ENCODE assay signal across 1 cellular context in the genomic region with DNA sequence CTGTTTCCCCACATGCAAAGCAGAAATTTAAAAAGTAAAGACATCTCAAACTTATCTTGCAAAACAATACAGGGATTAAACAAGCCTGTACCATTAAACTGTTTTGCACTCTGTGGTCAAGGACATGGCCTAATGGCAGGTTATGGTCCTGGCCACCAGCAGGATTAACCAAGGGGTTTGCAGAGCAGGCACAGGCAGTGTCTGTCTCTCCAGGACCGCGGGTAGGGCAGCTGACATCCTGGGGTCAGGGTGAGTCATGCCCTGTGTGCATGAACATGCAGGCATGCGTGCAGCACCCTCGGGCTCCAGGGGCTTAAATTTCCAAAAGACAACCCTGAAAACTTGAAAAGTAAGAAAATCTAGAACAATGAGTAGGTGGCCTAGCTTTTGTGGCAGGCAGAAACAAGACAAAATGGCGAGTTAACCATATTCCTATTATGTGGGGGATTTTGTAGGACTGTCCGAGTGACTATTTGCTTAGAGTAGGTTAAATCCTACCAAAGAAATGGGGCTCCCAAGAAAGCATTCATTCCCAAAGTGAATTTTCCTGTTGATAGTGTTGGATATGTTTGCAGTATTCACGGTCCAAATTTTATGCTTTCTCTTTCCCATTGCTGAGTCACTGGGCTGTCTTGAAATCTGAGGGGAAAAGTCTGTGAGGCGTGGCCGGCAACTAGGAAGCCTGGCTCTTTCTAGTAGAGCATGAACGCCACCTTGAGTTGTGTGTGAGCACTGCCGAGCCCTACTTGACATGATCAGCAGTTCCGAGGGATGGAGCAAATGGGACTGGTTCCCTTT.
A peak's percentile ranks its signal among the peaks of the same experiment; 100 is the strongest.
TF ChIP-seq lines count a peak whose summit lies in the region.

No MANE protein-coding gene starts in this region.

TF ChIP-seq in HepG2, 621 proteins besides CTCF, POLR2A, EP300 and RAD21 (continued from another document and continues in another):
- TF ChIP-seq, protein P1, sequence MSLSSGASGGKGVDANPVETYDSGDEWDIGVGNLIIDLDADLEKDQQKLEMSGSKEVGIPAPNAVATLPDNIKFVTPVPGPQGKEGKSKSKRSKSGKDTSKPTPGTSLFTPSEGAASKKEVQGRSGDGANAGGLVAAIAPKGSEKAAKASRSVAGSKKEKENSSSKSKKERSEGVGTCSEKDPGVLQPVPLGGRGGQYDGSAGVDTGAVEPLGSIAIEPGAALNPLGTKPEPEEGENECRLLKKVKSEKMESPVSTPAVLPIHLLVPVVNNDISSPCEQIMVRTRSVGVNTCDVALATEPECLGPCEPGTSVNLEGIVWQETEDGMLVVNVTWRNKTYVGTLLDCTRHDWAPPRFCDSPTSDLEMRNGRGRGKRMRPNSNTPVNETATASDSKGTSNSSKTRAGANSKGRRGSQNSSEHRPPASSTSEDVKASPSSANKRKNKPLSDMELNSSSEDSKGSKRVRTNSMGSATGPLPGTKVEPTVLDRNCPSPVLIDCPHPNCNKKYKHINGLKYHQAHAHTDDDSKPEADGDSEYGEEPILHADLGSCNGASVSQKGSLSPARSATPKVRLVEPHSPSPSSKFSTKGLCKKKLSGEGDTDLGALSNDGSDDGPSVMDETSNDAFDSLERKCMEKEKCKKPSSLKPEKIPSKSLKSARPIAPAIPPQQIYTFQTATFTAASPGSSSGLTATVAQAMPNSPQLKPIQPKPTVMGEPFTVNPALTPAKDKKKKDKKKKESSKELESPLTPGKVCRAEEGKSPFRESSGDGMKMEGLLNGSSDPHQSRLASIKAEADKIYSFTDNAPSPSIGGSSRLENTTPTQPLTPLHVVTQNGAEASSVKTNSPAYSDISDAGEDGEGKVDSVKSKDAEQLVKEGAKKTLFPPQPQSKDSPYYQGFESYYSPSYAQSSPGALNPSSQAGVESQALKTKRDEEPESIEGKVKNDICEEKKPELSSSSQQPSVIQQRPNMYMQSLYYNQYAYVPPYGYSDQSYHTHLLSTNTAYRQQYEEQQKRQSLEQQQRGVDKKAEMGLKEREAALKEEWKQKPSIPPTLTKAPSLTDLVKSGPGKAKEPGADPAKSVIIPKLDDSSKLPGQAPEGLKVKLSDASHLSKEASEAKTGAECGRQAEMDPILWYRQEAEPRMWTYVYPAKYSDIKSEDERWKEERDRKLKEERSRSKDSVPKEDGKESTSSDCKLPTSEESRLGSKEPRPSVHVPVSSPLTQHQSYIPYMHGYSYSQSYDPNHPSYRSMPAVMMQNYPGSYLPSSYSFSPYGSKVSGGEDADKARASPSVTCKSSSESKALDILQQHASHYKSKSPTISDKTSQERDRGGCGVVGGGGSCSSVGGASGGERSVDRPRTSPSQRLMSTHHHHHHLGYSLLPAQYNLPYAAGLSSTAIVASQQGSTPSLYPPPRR (CRISPR knock-in tag; IDR thresholded peaks at IDR 0.05; ENCODE audit: borderline replicate concordance): peak; percentile 92
- TF ChIP-seq, protein P2, sequence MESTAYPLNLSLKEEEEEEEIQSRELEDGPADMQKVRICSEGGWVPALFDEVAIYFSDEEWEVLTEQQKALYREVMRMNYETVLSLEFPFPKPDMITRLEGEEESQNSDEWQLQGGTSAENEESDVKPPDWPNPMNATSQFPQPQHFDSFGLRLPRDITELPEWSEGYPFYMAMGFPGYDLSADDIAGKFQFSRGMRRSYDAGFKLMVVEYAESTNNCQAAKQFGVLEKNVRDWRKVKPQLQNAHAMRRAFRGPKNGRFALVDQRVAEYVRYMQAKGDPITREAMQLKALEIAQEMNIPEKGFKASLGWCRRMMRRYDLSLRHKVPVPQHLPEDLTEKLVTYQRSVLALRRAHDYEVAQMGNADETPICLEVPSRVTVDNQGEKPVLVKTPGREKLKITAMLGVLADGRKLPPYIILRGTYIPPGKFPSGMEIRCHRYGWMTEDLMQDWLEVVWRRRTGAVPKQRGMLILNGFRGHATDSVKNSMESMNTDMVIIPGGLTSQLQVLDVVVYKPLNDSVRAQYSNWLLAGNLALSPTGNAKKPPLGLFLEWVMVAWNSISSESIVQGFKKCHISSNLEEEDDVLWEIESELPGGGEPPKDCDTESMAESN (CRISPR knock-in tag; conservative IDR thresholded peaks at IDR 0.05): peak; percentile 74
- TF ChIP-seq, protein P3, sequence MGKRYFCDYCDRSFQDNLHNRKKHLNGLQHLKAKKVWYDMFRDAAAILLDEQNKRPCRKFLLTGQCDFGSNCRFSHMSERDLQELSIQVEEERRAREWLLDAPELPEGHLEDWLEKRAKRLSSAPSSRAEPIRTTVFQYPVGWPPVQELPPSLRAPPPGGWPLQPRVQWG (CRISPR knock-in tag; IDR thresholded peaks at IDR 0.05; ENCODE audit: borderline replicate concordance, low read depth): no peak
- no peak for TF ChIP-seq JDP2 (CRISPR knock-in tag; IDR thresholded peaks at IDR 0.05; ENCODE audit: borderline replicate concordance)
- 0 out of 2 replicates have a peak, but pooled peaks have one; percentile 66 for TF ChIP-seq ATF7-NPFF (CRISPR knock-in tag; IDR thresholded peaks at IDR 0.05; ENCODE audit: low read depth)
- TF ChIP-seq, protein P4, sequence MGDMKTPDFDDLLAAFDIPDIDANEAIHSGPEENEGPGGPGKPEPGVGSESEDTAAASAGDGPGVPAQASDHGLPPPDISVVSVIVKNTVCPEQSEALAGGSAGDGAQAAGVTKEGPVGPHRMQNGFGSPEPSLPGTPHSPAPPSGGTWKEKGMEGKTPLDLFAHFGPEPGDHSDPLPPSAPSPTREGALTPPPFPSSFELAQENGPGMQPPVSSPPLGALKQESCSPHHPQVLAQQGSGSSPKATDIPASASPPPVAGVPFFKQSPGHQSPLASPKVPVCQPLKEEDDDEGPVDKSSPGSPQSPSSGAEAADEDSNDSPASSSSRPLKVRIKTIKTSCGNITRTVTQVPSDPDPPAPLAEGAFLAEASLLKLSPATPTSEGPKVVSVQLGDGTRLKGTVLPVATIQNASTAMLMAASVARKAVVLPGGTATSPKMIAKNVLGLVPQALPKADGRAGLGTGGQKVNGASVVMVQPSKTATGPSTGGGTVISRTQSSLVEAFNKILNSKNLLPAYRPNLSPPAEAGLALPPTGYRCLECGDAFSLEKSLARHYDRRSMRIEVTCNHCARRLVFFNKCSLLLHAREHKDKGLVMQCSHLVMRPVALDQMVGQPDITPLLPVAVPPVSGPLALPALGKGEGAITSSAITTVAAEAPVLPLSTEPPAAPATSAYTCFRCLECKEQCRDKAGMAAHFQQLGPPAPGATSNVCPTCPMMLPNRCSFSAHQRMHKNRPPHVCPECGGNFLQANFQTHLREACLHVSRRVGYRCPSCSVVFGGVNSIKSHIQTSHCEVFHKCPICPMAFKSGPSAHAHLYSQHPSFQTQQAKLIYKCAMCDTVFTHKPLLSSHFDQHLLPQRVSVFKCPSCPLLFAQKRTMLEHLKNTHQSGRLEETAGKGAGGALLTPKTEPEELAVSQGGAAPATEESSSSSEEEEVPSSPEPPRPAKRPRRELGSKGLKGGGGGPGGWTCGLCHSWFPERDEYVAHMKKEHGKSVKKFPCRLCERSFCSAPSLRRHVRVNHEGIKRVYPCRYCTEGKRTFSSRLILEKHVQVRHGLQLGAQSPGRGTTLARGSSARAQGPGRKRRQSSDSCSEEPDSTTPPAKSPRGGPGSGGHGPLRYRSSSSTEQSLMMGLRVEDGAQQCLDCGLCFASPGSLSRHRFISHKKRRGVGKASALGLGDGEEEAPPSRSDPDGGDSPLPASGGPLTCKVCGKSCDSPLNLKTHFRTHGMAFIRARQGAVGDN (CRISPR knock-in tag; IDR thresholded peaks at IDR 0.05): peak; percentile 93
- peak; percentile 25 for TF ChIP-seq HOXA5 (CRISPR knock-in tag; IDR thresholded peaks at IDR 0.05)
- TF ChIP-seq, protein P5, sequence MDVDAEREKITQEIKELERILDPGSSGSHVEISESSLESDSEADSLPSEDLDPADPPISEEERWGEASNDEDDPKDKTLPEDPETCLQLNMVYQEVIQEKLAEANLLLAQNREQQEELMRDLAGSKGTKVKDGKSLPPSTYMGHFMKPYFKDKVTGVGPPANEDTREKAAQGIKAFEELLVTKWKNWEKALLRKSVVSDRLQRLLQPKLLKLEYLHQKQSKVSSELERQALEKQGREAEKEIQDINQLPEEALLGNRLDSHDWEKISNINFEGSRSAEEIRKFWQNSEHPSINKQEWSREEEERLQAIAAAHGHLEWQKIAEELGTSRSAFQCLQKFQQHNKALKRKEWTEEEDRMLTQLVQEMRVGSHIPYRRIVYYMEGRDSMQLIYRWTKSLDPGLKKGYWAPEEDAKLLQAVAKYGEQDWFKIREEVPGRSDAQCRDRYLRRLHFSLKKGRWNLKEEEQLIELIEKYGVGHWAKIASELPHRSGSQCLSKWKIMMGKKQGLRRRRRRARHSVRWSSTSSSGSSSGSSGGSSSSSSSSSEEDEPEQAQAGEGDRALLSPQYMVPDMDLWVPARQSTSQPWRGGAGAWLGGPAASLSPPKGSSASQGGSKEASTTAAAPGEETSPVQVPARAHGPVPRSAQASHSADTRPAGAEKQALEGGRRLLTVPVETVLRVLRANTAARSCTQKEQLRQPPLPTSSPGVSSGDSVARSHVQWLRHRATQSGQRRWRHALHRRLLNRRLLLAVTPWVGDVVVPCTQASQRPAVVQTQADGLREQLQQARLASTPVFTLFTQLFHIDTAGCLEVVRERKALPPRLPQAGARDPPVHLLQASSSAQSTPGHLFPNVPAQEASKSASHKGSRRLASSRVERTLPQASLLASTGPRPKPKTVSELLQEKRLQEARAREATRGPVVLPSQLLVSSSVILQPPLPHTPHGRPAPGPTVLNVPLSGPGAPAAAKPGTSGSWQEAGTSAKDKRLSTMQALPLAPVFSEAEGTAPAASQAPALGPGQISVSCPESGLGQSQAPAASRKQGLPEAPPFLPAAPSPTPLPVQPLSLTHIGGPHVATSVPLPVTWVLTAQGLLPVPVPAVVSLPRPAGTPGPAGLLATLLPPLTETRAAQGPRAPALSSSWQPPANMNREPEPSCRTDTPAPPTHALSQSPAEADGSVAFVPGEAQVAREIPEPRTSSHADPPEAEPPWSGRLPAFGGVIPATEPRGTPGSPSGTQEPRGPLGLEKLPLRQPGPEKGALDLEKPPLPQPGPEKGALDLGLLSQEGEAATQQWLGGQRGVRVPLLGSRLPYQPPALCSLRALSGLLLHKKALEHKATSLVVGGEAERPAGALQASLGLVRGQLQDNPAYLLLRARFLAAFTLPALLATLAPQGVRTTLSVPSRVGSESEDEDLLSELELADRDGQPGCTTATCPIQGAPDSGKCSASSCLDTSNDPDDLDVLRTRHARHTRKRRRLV (CRISPR knock-in tag; IDR thresholded peaks at IDR 0.05): 0 out of 2 replicates have a peak, but pooled peaks have one; percentile 9
- 0 out of 2 replicates have a peak, but pooled peaks have one; percentile 36 for TF ChIP-seq RFXANK (CRISPR knock-in tag; IDR thresholded peaks at IDR 0.05)
- TF ChIP-seq SNAPC2 (CRISPR knock-in tag; IDR thresholded peaks at IDR 0.05): peak; percentile 87
- TF ChIP-seq, protein P6, sequence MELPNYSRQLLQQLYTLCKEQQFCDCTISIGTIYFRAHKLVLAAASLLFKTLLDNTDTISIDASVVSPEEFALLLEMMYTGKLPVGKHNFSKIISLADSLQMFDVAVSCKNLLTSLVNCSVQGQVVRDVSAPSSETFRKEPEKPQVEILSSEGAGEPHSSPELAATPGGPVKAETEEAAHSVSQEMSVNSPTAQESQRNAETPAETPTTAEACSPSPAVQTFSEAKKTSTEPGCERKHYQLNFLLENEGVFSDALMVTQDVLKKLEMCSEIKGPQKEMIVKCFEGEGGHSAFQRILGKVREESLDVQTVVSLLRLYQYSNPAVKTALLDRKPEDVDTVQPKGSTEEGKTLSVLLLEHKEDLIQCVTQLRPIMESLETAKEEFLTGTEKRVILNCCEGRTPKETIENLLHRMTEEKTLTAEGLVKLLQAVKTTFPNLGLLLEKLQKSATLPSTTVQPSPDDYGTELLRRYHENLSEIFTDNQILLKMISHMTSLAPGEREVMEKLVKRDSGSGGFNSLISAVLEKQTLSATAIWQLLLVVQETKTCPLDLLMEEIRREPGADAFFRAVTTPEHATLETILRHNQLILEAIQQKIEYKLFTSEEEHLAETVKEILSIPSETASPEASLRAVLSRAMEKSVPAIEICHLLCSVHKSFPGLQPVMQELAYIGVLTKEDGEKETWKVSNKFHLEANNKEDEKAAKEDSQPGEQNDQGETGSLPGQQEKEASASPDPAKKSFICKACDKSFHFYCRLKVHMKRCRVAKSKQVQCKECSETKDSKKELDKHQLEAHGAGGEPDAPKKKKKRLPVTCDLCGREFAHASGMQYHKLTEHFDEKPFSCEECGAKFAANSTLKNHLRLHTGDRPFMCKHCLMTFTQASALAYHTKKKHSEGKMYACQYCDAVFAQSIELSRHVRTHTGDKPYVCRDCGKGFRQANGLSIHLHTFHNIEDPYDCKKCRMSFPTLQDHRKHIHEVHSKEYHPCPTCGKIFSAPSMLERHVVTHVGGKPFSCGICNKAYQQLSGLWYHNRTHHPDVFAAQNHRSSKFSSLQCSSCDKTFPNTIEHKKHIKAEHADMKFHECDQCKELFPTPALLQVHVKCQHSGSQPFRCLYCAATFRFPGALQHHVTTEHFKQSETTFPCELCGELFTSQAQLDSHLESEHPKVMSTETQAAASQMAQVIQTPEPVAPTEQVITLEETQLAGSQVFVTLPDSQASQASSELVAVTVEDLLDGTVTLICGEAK (IDR thresholded peaks at IDR 0.05): no peak
- TF ChIP-seq, protein P6 (CRISPR knock-in tag; IDR thresholded peaks at IDR 0.05): peak; percentile 84; the same call in 1 of the 2 replicates
- TF ChIP-seq, protein P7, sequence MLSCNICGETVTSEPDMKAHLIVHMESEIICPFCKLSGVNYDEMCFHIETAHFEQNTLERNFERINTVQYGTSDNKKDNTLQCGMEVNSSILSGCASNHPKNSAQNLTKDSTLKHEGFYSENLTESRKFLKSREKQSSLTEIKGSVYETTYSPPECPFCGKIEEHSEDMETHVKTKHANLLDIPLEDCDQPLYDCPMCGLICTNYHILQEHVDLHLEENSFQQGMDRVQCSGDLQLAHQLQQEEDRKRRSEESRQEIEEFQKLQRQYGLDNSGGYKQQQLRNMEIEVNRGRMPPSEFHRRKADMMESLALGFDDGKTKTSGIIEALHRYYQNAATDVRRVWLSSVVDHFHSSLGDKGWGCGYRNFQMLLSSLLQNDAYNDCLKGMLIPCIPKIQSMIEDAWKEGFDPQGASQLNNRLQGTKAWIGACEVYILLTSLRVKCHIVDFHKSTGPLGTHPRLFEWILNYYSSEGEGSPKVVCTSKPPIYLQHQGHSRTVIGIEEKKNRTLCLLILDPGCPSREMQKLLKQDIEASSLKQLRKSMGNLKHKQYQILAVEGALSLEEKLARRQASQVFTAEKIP (CRISPR knock-in tag; IDR thresholded peaks at IDR 0.05; ENCODE audit: borderline replicate concordance): no peak
- no peak for TF ChIP-seq PAWR (CRISPR knock-in tag; IDR thresholded peaks at IDR 0.05; ENCODE audit: borderline replicate concordance)
